In the genomic region with DNA sequence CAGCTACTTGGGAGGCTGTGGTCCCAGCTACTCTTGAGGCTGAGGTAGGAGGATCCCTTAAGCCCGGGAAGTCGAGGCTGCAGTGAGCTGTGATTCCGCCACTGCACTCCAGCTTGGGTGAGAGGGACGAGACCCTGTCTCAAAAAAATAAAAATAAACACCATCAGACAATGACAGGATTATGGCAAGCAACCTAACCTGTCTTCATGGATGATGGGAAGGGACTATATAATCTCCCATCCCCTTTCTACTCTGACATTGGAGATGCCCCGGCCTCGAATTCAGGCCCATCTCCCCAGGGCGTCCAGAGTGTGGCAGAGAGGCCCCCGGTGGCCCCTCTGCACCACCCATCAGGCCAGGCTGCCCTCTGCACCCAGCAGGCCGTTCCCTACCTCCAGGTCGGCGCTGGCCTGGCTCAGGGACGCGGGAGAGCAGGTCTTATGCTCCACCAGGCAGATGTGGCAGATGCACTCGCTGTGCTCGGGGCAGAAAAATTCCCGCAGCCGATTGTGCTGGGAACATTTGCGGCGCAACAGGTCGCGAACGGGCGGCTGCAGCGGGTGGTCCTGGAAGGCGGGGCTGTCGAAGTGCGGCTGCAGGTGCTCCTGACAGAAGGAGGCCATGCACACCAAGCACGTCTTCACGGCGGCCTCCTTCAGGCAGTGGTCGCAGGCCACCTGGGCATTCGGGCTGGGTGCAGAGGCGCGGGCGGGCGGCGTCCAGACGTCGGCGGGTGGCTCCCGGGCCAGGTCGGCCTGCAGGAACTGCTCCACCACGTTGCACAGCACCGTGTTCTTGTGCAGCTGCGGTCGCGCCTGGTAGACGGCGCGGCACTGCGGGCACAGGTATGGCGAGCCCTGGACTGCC, we compare ENCODE assay signal across 8 cellular contexts. TPM values are rescaled to one million over a fixed set of nuclear protein-coding genes. Genes with fewer than 3 reads are reported as not detected.
A peak's percentile ranks its signal among the peaks of the same experiment; 100 is the strongest.
DNase-seq lines count a peak whose midpoint lies in the region; FAIRE-seq and TF ChIP-seq lines count a peak whose summit lies in the region.

No MANE protein-coding gene starts in this region.

- peak; percentile 56; the same call in 1 of the 2 replicates for TF ChIP-seq CTCF in HEK293 (tag by site-specific recombination; IDR thresholded peaks at IDR 0.05)
- TF ChIP-seq CTCF in NB4 (IDR thresholded peaks at IDR 0.05; ENCODE audit: low read depth, low read length), result no peak

- no peaks in the 10 kb centered on the region for H3K9me3 ChIP-seq in HEK293 (ENCODE audit: control insufficient read depth, insufficient read depth, low read depth, low read length)
- H3K9me3 ChIP-seq in adipocyte (ENCODE audit: control insufficient read depth, low read length), result no peaks in the 10 kb centered on the region
- H3K9me3 ChIP-seq in iPS DF 6.9 (ENCODE audit: control insufficient read depth, insufficient read depth, low read length), result no peaks in the 10 kb centered on the region
- no peaks in the 10 kb centered on the region for H3K9me3 ChIP-seq in small intestine (ENCODE audit: control insufficient read depth, low read depth)

- no peak for TF ChIP-seq POLR2A in NB4 (IDR thresholded peaks at IDR 0.05; ENCODE audit: extremely low read depth, insufficient read length)

- DNase-seq in SHP77 (lab: John Stamatoyannopoulos, UW), result peak; percentile 9 to 17
- no peak for DNase-seq in SHP77 treated with DMSO at 0.1 percent for 48 hours (lab: John Stamatoyannopoulos, UW)
- DNase-seq in NB4 (ENCODE audit: low read depth), result no peak
- DNase-seq in adipocyte (ENCODE audit: low read depth), result peak; percentile 48
- DNase-seq in iPS DF 6.9 (ENCODE audit: low read depth, low spot score), result no peak
- DNase-seq in small intestine, result peak; percentile 25
- no peak for DNase-seq in frontal cortex (ENCODE audit: low spot score in 2 of 2)

- peak overlapping the region; percentile 95 for H3K9ac ChIP-seq in adipocyte (ENCODE audit: low read length)

- H3K36me3 ChIP-seq in HEK293 (ENCODE audit: control insufficient read depth in 2 of 2, insufficient read depth in 1 of 2, low read length in 2 of 2) (peaks cover 0 to 26% of the 10 kb centered on the region in 2 experiments; a peak in 2 of 3 replicates), adipocyte (ENCODE audit: control insufficient read depth, insufficient read depth, low read length, severe bottlenecking) (peaks cover 5% of the 10 kb centered on the region), iPS DF 6.9 (ENCODE audit: control insufficient read depth, insufficient read depth, low read length) (no peaks in the 10 kb centered on the region), small intestine (ENCODE audit: control insufficient read depth in 2 of 2, insufficient read depth in 2 of 2, low read length in 2 of 2) (no peaks in the 10 kb centered on the region)

- H3K27me3 ChIP-seq in adipocyte (replicated peaks; ENCODE audit: control insufficient read depth, insufficient read depth, low read length), result no peaks in the 10 kb centered on the region
- H3K27me3 ChIP-seq in iPS DF 6.9 (ENCODE audit: control insufficient read depth, insufficient read depth, low read length), result 0 out of 2 replicates have a peak, but pooled peaks cover 1% of the 10 kb centered on the region
- no peaks in the 10 kb centered on the region for H3K27me3 ChIP-seq in small intestine (ENCODE audit: control insufficient read depth in 2 of 2, insufficient read depth in 2 of 2, low read length in 2 of 2)

- CTCF ChIA-PET in HEK293 (lab: Yijun Ruan, JAX), result interaction anchor here (0.6 to 0.9 kb wide), 3 partner anchors 18 to 28 kb away, joined by 3 read pairs; no protein-coding TSS in a partner anchor

- WGBS in iPS DF 6.9 (ENCODE audit: insufficient coverage, insufficient read length), result no CpG with 5 or more reads among the region's 52 CpGs
- WGBS in small intestine, 3 donors, result 1 to 3% (median 2%) methylated on average over 41 to 52 of the region's 52 CpGs

- peak overlapping the region; percentile 75 for H3K27ac ChIP-seq in HEK293 (ENCODE audit: extremely low read depth, low read depth, low read length)
- H3K27ac ChIP-seq in iPS DF 6.9 (ENCODE audit: low read length), result no peak overlapping the region
- H3K27ac ChIP-seq in small intestine (ENCODE audit: low read depth in 1 of 2, low read length in 1 of 2), result peak overlapping the region; percentile 77 to 94

- FAIRE-seq in small intestine (lab: Jason Lieb, UNC), result no peak
- FAIRE-seq in frontal cortex (lab: Jason Lieb, UNC), result no peak

- H3K4me3 ChIP-seq in HEK293 (ENCODE audit: low read depth, low read length) (peak overlapping the region; percentile 92), NB4 (ENCODE audit: low read depth, low read length) (peak overlapping the region; percentile 91), adipocyte (ENCODE audit: low read length) (peak overlapping the region; percentile 93), iPS DF 6.9 (ENCODE audit: low read length) (peak overlapping the region; percentile 73), small intestine (ENCODE audit: low read depth in 1 of 2, low read length in 2 of 2) (peak overlapping the region; percentile 75 to 77)

- peaks cover 4% of the 10 kb centered on the region for H3K4me1 ChIP-seq in HEK293 (ENCODE audit: control insufficient read depth, insufficient read depth, low read length)
- H3K4me1 ChIP-seq in adipocyte (ENCODE audit: control insufficient read depth, insufficient read depth, low read length), result peaks cover 56% of the 10 kb centered on the region
- H3K4me1 ChIP-seq in iPS DF 6.9 (ENCODE audit: control insufficient read depth, insufficient read depth, low read length), result no peaks in the 10 kb centered on the region; the same call in 1 of the 2 replicates
- peaks cover 5 to 15% of the 10 kb centered on the region in 2 donors for H3K4me1 ChIP-seq in small intestine (ENCODE audit: control insufficient read depth in 2 of 2, insufficient read depth in 1 of 2, low read depth in 1 of 2, low read length in 1 of 2)

- POLR2A ChIA-PET in HEK293 (lab: Yijun Ruan, JAX), result interaction anchor here (0.6 to 1.9 kb wide), 38 partner anchors 8 to 834 kb away, joined by 3 to 13 read pairs (median 4); a partner anchor contains a TSS

TF ChIP-seq in HEK293, 187 proteins besides CTCF, POLR2A, EP300 and RAD21 (continues in another document):
- TF ChIP-seq, protein P1, sequence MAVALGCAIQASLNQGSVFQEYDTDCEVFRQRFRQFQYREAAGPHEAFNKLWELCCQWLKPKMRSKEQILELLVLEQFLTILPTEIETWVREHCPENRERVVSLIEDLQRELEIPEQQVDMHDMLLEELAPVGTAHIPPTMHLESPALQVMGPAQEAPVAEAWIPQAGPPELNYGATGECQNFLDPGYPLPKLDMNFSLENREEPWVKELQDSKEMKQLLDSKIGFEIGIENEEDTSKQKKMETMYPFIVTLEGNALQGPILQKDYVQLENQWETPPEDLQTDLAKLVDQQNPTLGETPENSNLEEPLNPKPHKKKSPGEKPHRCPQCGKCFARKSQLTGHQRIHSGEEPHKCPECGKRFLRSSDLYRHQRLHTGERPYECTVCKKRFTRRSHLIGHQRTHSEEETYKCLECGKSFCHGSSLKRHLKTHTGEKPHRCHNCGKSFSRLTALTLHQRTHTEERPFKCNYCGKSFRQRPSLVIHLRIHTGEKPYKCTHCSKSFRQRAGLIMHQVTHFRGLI (tag by site-specific recombination; IDR thresholded peaks at IDR 0.05), result no peak; the same call in 1 of the 2 replicates
- TF ChIP-seq ZBTB8A (tag by site-specific recombination; IDR thresholded peaks at IDR 0.05) (no peak), GLIS1 (tag by site-specific recombination; IDR thresholded peaks at IDR 0.05) (no peak), ZXDB (tag by site-specific recombination; IDR thresholded peaks at IDR 0.05) (no peak), ZFP69B (tag by site-specific recombination; IDR thresholded peaks at IDR 0.05) (no peak), BCL11A (tag by site-specific recombination; IDR thresholded peaks at IDR 0.05; ENCODE audit: low read depth) (no peak), ZNF626 (tag by site-specific recombination; IDR thresholded peaks at IDR 0.05) (no peak), ZBTB17 (tag by site-specific recombination; IDR thresholded peaks at IDR 0.05) (no peak), ZNF223 (tag by site-specific recombination; IDR thresholded peaks at IDR 0.05) (no peak), ZNF354C (tag by site-specific recombination; IDR thresholded peaks at IDR 0.05; ENCODE audit: borderline replicate concordance, low read depth) (no peak), ZNF664 (tag by site-specific recombination; IDR thresholded peaks at IDR 0.05) (no peak)
- TF ChIP-seq, protein P2, sequence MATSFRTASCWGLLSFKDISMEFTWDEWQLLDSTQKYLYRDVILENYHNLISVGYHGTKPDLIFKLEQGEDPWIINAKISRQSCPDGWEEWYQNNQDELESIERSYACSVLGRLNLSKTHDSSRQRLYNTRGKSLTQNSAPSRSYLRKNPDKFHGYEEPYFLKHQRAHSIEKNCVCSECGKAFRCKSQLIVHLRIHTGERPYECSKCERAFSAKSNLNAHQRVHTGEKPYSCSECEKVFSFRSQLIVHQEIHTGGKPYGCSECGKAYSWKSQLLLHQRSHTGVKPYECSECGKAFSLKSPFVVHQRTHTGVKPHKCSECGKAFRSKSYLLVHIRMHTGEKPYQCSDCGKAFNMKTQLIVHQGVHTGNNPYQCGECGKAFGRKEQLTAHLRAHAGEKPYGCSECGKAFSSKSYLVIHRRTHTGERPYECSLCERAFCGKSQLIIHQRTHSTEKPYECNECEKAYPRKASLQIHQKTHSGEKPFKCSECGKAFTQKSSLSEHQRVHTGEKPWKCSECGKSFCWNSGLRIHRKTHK (tag by site-specific recombination; IDR thresholded peaks at IDR 0.05), result no peak
- TF ChIP-seq, protein P3, sequence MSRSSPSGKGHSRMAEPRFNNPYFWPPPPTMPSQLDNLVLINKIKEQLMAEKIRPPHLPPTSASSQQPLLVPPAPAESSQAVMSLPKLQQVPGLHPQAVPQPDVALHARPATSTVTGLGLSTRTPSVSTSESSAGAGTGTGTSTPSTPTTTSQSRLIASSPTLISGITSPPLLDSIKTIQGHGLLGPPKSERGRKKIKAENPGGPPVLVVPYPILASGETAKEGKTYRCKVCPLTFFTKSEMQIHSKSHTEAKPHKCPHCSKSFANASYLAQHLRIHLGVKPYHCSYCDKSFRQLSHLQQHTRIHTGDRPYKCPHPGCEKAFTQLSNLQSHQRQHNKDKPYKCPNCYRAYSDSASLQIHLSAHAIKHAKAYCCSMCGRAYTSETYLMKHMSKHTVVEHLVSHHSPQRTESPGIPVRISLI (tag by site-specific recombination; IDR thresholded peaks at IDR 0.05), result no peak

RNA-seq across cellular contexts. Expression of a gene that starts 0.6 kb away (rescaled TPM):
- polyA plus RNA-seq in small intestine, result 10 to 100 TPM; 13.2 to 37.8 (median 22.1) TPM
- total RNA-seq in frontal cortex, result 0.82 TPM

RNA-seq across cellular contexts. Expression of a gene that starts 47.6 kb away (rescaled TPM):
- polyA plus RNA-seq in small intestine, result 10 to 100 TPM in 2 of 3 donors, 1 to 10 TPM in 1; 8.4 to 11.0 (median 10.9) TPM
- total RNA-seq in frontal cortex, result 32.6 TPM

Comparison
In these comparisons a context has a peak if more than half of its experiments do, and no peak if none do; other contexts are left out.
1. DNase-seq: peak in SHP77 (2 of 2), adipocyte (single experiment) and small intestine (single experiment); none in SHP77 treated with DMSO at 0.1 percent for 48 hours (single experiment), NB4 (single experiment), iPS DF 6.9 (single experiment) and frontal cortex (0 of 2).
2. Peak in every context shown above with its lines, with median percentiles within 50 percentile points of each other: H3K4me3 ChIP-seq.